ENCODE assay signal across 10 cellular contexts in the genomic region with DNA sequence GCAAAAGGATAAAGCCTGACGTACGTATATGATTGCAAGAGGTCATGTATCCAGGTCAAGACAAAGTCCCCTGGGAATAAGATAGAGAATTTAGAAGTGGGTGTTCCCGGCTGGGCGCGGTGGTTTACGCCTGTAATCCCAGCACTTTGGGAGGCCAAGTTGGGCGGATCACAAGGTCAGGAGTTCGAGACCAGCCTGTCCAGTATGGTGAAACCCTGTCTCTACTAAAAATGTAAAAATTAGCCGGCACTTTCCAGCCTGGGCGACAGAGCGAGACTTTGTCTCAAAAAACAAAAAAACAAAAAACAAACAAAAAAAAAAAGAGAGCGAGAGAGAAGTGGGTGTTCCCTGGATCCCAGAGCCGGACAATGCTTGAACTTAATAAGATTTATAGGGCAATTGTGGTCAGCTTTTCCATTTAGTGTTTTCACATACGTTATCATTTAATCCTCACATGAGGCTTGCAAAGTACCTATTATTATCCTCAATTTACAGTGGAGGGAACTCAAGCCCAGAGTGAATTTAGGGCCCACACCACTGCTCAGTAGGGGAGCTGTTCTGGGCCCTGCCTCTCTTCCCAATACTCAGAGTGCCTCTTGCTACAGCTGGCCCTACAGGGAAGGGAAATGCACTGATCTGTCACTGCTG. TPM values are rescaled to one million over a fixed set of nuclear protein-coding genes. Genes with fewer than 3 reads are reported as not detected.
DNase-seq lines count a peak whose midpoint lies in the region; ATAC-seq, FAIRE-seq and TF ChIP-seq lines count a peak whose summit lies in the region.
"Had no signal": no experiment of that assay in that cellular context is flagged by ENCODE, and none has a peak within 500 bp of the region (broad histone marks: within the 10 kb centered on the region; RNA-seq: fewer than 3 reads in every experiment).

No MANE protein-coding gene starts in this region.

- no peak for ATAC-seq in GM18520 (IDR thresholded peaks at IDR 0.05; ENCODE audit: unreplicated experiment)

- H2AK5ac ChIP-seq in H1 (ENCODE audit: low read depth, low read length), result no peak overlapping the region

- no peak for TF ChIP-seq RAD21 in H1 (IDR thresholded peaks at IDR 0.05 in 1 of 2, conservative IDR thresholded peaks at IDR 0.05 in 1 of 2; ENCODE audit: low read depth in 2 of 2, low read length in 2 of 2)

- no peaks in the 10 kb centered on the region for H3K79me1 ChIP-seq in H1 (ENCODE audit: low read depth, low read length)

- no peak overlapping the region for H2BK5ac ChIP-seq in H1 (ENCODE audit: low read depth, low read length)

- H2AFZ ChIP-seq in H1 (ENCODE audit: low read length), result no peak overlapping the region

- no peak overlapping the region for H3K56ac ChIP-seq in H1 (replicated peaks; ENCODE audit: insufficient read length, low read depth, low read length)

- H3K4ac ChIP-seq in H1 (replicated peaks; ENCODE audit: insufficient read length, low read depth, low read length), result no peak overlapping the region

- TF ChIP-seq EP300 in H1 (IDR thresholded peaks at IDR 0.05; ENCODE audit: borderline replicate concordance in 1 of 2, low read depth in 2 of 2, low read length in 2 of 2), result no peak

- peak overlapping the region; percentile 70 to 98 for H3K4me2 ChIP-seq in H1 (ENCODE audit: insufficient read depth in 1 of 2, low read depth in 2 of 2, low read length in 2 of 2)

- WGBS in H1 (ENCODE audit: extremely low coverage in 1 of 2, insufficient coverage in 1 of 2, insufficient read length in 1 of 2, insufficient replicate concordance in 2 of 2, low coverage in 1 of 2, low lambda C conversion rate in 2 of 2, missing lambda C conversion rate in 1 of 2), 2 experiments, result 93% methylated on average over 14 of the region's 14 CpGs; no CpG with 5 or more reads in 1 of the 2 experiments

- H3K23ac ChIP-seq in H1 (ENCODE audit: insufficient read length), result no peak overlapping the region

- H3K27ac ChIP-seq in H1 (ENCODE audit: low read depth, low read length) (no peak overlapping the region), skin epidermis (peak overlapping the region in 12 of 21 experiments; percentile 89 to 98 (median 96))

- H3K4me1 Mint-ChIP-seq in T-helper 2 cell treated with Interferon-gamma antibody and Interleukin-4, amounts not matched to agents 5 μg/mL and 100 μg/mL, for 36 hours (ENCODE audit: low read depth), result peaks cover 22% of the 10 kb centered on the region

- H4K5ac ChIP-seq in H1 (ENCODE audit: insufficient read length, low read depth, low read length), result no peak overlapping the region

- no peaks in the 10 kb centered on the region for H3K36me3 ChIP-seq in H1 (ENCODE audit: control insufficient read depth in 2 of 4, insufficient read depth in 4 of 4, low read length in 3 of 4)
- H3K36me3 ChIP-seq: pancreas had no signal

- FAIRE-seq in H1 (lab: Jason Lieb, UNC), result no peak
- FAIRE-seq: pancreas had no signal

- peaks cover 52% of the 10 kb centered on the region for H3K27me3 Mint-ChIP-seq in T-helper 2 cell treated with Interferon-gamma antibody and Interleukin-4, amounts not matched to agents 5 μg/mL and 100 μg/mL, for 36 hours (ENCODE audit: low read depth)

- H3K18ac ChIP-seq in H1 (ENCODE audit: extremely low read depth, low read length), result no peak overlapping the region

- no peak overlapping the region for H2BK120ac ChIP-seq in H1 (replicated peaks; ENCODE audit: low read depth, low read length)

- H3K27me3 ChIP-seq in H1 (replicated peaks in 1 of 4; ENCODE audit: control insufficient read depth in 3 of 4, extremely low read depth in 1 of 4, insufficient read depth in 3 of 4, low read length in 3 of 4), result peaks cover 3 to 30% (median 17%) of the 10 kb centered on the region in 4 experiments

- peak overlapping the region; percentile 46 to 74 (median 66); a peak in 6 of 8 replicates for H3K4me3 ChIP-seq in H1 (ENCODE audit: extremely low read depth in 1 of 4, insufficient read depth in 2 of 4, low read depth in 3 of 4, low read length in 4 of 4)
- H3K4me3 ChIP-seq in skin epidermis, result peak overlapping the region in 6 of 7 experiments; percentile 46 to 79 (median 64)

- no peaks in the 10 kb centered on the region for H3K9me3 Mint-ChIP-seq in T-helper 2 cell treated with Interferon-gamma antibody and Interleukin-4, amounts not matched to agents 5 μg/mL and 100 μg/mL, for 36 hours

- DNase-seq in T-helper 2 cell treated with Interferon-gamma antibody and Interleukin-4, amounts not matched to agents 5 μg/mL and 100 μg/mL, for 36 hours (ENCODE audit: low spot score), result no peak
- no peak for DNase-seq in T-helper 2 cell
- no peak for DNase-seq in H1 (ENCODE audit: low read depth in 1 of 2, low spot score in 2 of 2)
- DNase-seq in NCI-H2196 (lab: John Stamatoyannopoulos, UW; ENCODE audit: unreplicated experiment), result no peak
- DNase-seq: ACHN, NCI-H2081 treated with DMSO at 0.1 percent for 48 hours had no signal

- no peak overlapping the region for H3K27ac Mint-ChIP-seq in T-helper 2 cell treated with Interferon-gamma antibody and Interleukin-4, amounts not matched to agents 5 μg/mL and 100 μg/mL, for 36 hours

- POLR2A ChIA-PET in H1 (lab: Charles Lee; ENCODE audit: partially characterized antibody), result interaction anchor here (0.8 to 3.1 kb wide), 8 partner anchors 18 to 152 kb away, joined by 3 to 15 read pairs (median 4); a partner anchor contains a TSS

- no peak for TF ChIP-seq CTCF in H1 (IDR thresholded peaks at IDR 0.05; ENCODE audit: control extremely low read depth in 1 of 3, insufficient read depth in 1 of 3, low read depth in 1 of 3, low read length in 3 of 3)

- no peak overlapping the region for H2BK12ac ChIP-seq in H1 (ENCODE audit: low read depth, low read length)

- H3K23me2 ChIP-seq in H1 (ENCODE audit: low read depth, low read length), result peaks cover 17% of the 10 kb centered on the region

- no peak overlapping the region for H3K9ac ChIP-seq in H1 (replicated peaks in 1 of 4; ENCODE audit: extremely low read depth in 1 of 4, low read depth in 3 of 4, low read length in 3 of 4)

- H4K20me1 ChIP-seq in H1 (replicated peaks in 1 of 2; ENCODE audit: control insufficient read depth in 1 of 2, insufficient read depth in 2 of 2, low read length in 2 of 2), result peaks cover 0 to 2% of the 10 kb centered on the region in 2 experiments

- H2BK15ac ChIP-seq in H1 (ENCODE audit: low read length), result no peak overlapping the region

- CTCF ChIA-PET in H1 (lab: Charles Lee; ENCODE audit: partially characterized antibody), result interaction anchor here (0.6 to 4.8 kb wide), 18 partner anchors 10 to 146 kb away, joined by 3 to 27 read pairs (median 3); a partner anchor contains a TSS

- H3K14ac ChIP-seq in H1 (ENCODE audit: insufficient read length), result no peak overlapping the region

- TF ChIP-seq POLR2A in H1 (IDR thresholded peaks at IDR 0.05; ENCODE audit: control extremely low read depth in 1 of 2, low read depth in 2 of 2, low read length in 2 of 2), result no peak

- peak overlapping the region; percentile 61 for H4K91ac ChIP-seq in H1 (replicated peaks; ENCODE audit: insufficient read length, low read length)

- H3K36me3 Mint-ChIP-seq in T-helper 2 cell treated with Interferon-gamma antibody and Interleukin-4, amounts not matched to agents 5 μg/mL and 100 μg/mL, for 36 hours (ENCODE audit: low read depth), result peaks cover 3% of the 10 kb centered on the region

- H4K8ac ChIP-seq in H1 (ENCODE audit: extremely low read depth, insufficient read depth, low read length), result no peak overlapping the region

- no peaks in the 10 kb centered on the region for H3K79me2 ChIP-seq in H1 (ENCODE audit: control insufficient read depth in 1 of 2, insufficient read depth in 2 of 2, low read length in 2 of 2)

- H2BK20ac ChIP-seq in H1 (ENCODE audit: low read length), result no peak overlapping the region

- no peaks in the 10 kb centered on the region for H3K9me3 ChIP-seq in H1 (ENCODE audit: insufficient read depth in 2 of 2, low read depth in 1 of 2, low read length in 1 of 2)
- H3K9me3 ChIP-seq: pancreas had no signal

- H3K4me3 Mint-ChIP-seq in T-helper 2 cell treated with Interferon-gamma antibody and Interleukin-4, amounts not matched to agents 5 μg/mL and 100 μg/mL, for 36 hours, result peak overlapping the region; percentile 61

- H3K4me1 ChIP-seq in H1 (replicated peaks in 1 of 4; ENCODE audit: control insufficient read depth in 3 of 4, insufficient read depth in 4 of 4, low read length in 3 of 4), result peaks cover 0 to 15% (median 8%) of the 10 kb centered on the region in 4 experiments; a peak in 5 of 7 replicates

RNA-seq across cellular contexts. Expression of a gene that starts 0.5 kb away (rescaled TPM):
- total RNA-seq in H1 (2021; fragmentation: NEBNext Ultra II Directional; extraction: Animal tissue kit (Norgen Biotek cat#: 25700)), result not detected in 2 replicates
- polyA plus RNA-seq in H1 (2011; rRNA removed), result 0.06 TPM in 1 of 2 replicates, not detected in the other
- polyA plus RNA-seq in H1 (2011; cell fraction: cytosol; rRNA removed), result 0.10 TPM
- 0.11 TPM for polyA plus RNA-seq in H1 (2011; cell fraction: nucleus; rRNA removed)
- 0.33 to 0.43 TPM (median 0.37 TPM) in 3 of 4 replicates, not detected in the other for polyA plus RNA-seq in H1 (2012, experiment 1 of 2)
- not detected for polyA plus RNA-seq in H1 (2012, experiment 2 of 2)
- polyA plus RNA-seq in H1 (2013, experiment 1 of 2), result 0.04 TPM
- 0.04 TPM for polyA plus RNA-seq in H1 (2013, experiment 2 of 2)
- not detected in 2 replicates for polyA minus RNA-seq in H1 (2011; rRNA and poly(A)+ RNA removed)
- polyA minus RNA-seq in H1 (2011; cell fraction: cytosol; rRNA and poly(A)+ RNA removed), result not detected
- not detected for polyA minus RNA-seq in H1 (2011; cell fraction: nucleus; rRNA and poly(A)+ RNA removed)
- total RNA-seq: subcutaneous adipose tissue had no signal

RNA-seq across cellular contexts. Expression of a gene that starts 2.1 kb away (rescaled TPM):
- not detected in 2 replicates for total RNA-seq in H1 (2021; fragmentation: NEBNext Ultra II Directional; extraction: Animal tissue kit (Norgen Biotek cat#: 25700))
- polyA plus RNA-seq in H1 (2011; rRNA removed), result 0.30 and 0.78 TPM in 2 replicates
- 0.65 TPM for polyA plus RNA-seq in H1 (2011; cell fraction: cytosol; rRNA removed)
- polyA plus RNA-seq in H1 (2011; cell fraction: nucleus; rRNA removed), result 0.60 TPM
- polyA plus RNA-seq in H1 (2012, experiment 1 of 2), result 0.36 to 1.1 TPM in 2 of 4 replicates, not detected in the others
- polyA plus RNA-seq in H1 (2012, experiment 2 of 2), result not detected
- polyA plus RNA-seq in H1 (2013, experiment 1 of 2), result 0.47 TPM
- polyA plus RNA-seq in H1 (2013, experiment 2 of 2), result 0.42 TPM
- polyA minus RNA-seq in H1 (2011; rRNA and poly(A)+ RNA removed), result not detected in 2 replicates
- not detected for polyA minus RNA-seq in H1 (2011; cell fraction: cytosol; rRNA and poly(A)+ RNA removed)
- polyA minus RNA-seq in H1 (2011; cell fraction: nucleus; rRNA and poly(A)+ RNA removed), result not detected

RNA-seq across cellular contexts. Expression of a gene that starts 7.7 kb away (rescaled TPM):
- total RNA-seq in H1 (2021; fragmentation: NEBNext Ultra II Directional; extraction: Animal tissue kit (Norgen Biotek cat#: 25700)), result 264 and 278 TPM in 2 replicates
- 635 and 737 TPM in 2 replicates for polyA plus RNA-seq in H1 (2011; rRNA removed)
- polyA plus RNA-seq in H1 (2011; cell fraction: cytosol; rRNA removed), result 524 TPM
- polyA plus RNA-seq in H1 (2011; cell fraction: nucleus; rRNA removed), result 323 TPM
- 261 to 426 TPM (median 395 TPM) in 4 replicates for polyA plus RNA-seq in H1 (2012, experiment 1 of 2)
- polyA plus RNA-seq in H1 (2012, experiment 2 of 2), result 280 TPM
- 303 TPM for polyA plus RNA-seq in H1 (2013, experiment 1 of 2)
- 320 TPM for polyA plus RNA-seq in H1 (2013, experiment 2 of 2)
- polyA minus RNA-seq in H1 (2011; rRNA and poly(A)+ RNA removed), result 293 and 336 TPM in 2 replicates
- 101 TPM for polyA minus RNA-seq in H1 (2011; cell fraction: cytosol; rRNA and poly(A)+ RNA removed)
- polyA minus RNA-seq in H1 (2011; cell fraction: nucleus; rRNA and poly(A)+ RNA removed), result 78.6 TPM

RNA-seq across cellular contexts. Expression of a gene that starts 16.6 kb away (rescaled TPM):
- not detected in 2 replicates for total RNA-seq in H1 (2021; fragmentation: NEBNext Ultra II Directional; extraction: Animal tissue kit (Norgen Biotek cat#: 25700))
- not detected in 2 replicates for polyA plus RNA-seq in H1 (2011; rRNA removed)
- polyA plus RNA-seq in H1 (2011; cell fraction: cytosol; rRNA removed), result 0.09 TPM
- not detected for polyA plus RNA-seq in H1 (2011; cell fraction: nucleus; rRNA removed)
- polyA plus RNA-seq in H1 (2012, experiment 1 of 2), result not detected in 4 replicates
- polyA plus RNA-seq in H1 (2012, experiment 2 of 2), result not detected
- polyA plus RNA-seq in H1 (2013, experiment 1 of 2), result not detected
- polyA plus RNA-seq in H1 (2013, experiment 2 of 2), result not detected
- polyA minus RNA-seq in H1 (2011; rRNA and poly(A)+ RNA removed), result not detected in 2 replicates
- not detected for polyA minus RNA-seq in H1 (2011; cell fraction: cytosol; rRNA and poly(A)+ RNA removed)
- polyA minus RNA-seq in H1 (2011; cell fraction: nucleus; rRNA and poly(A)+ RNA removed), result not detected
- total RNA-seq: subcutaneous adipose tissue had no signal
